ENCODE assay signal across 21 cellular contexts in genomic region chr17:2357931-2358434, GRCh38.
"Had no signal": no experiment of that assay in that cellular context is flagged by ENCODE, and none has a peak within 500 bp of the region (broad histone marks: within the 10 kb centered on the region; RNA-seq: fewer than 3 reads in every experiment).

No MANE protein-coding gene starts in this region.

- H3K4me1 Mint-ChIP-seq: stimulated activated memory B cell treated with anti-CD40 and anti-IgM and Interleukin-4, amounts not matched to agents 10 μg/mL and 1 μg/mL and 100 μg/mL, for 72 hours had no signal

- H3K27me3 ChIP-seq: esophagus squamous epithelium, gastroesophageal sphincter, right lobe of liver, testis, tibial nerve had no signal

- H3K36me3 ChIP-seq: right lobe of liver had no signal

- H3K27ac Mint-ChIP-seq: effector memory CD8-positive, alpha-beta T cell; immature natural killer cell; naive B cell; nephron; stimulated activated memory B cell treated with anti-CD40 and anti-IgM and Interleukin-4, amounts not matched to agents 10 μg/mL and 1 μg/mL and 100 μg/mL, for 72 hours; stimulated activated naive CD8-positive, alpha-beta T cell treated with anti-CD3 and anti-CD28 coated beads, Interleukin-15, amount 100 ng/mL, for 72 hours had no signal

- H3K4me3 Mint-ChIP-seq: effector memory CD8-positive, alpha-beta T cell; immature natural killer cell; naive B cell; nephron; stimulated activated memory B cell treated with anti-CD40 and anti-IgM and Interleukin-4, amounts not matched to agents 10 μg/mL and 1 μg/mL and 100 μg/mL, for 72 hours; stimulated activated naive CD8-positive, alpha-beta T cell treated with anti-CD3 and anti-CD28 coated beads, Interleukin-15, amount 100 ng/mL, for 72 hours had no signal

- H3K4me1 ChIP-seq: psoas muscle, testis had no signal

- H3K9me3 ChIP-seq: esophagus squamous epithelium, gastroesophageal sphincter, left ventricle myocardium inferior, psoas muscle, right lobe of liver, testis, tibial nerve had no signal

- H3K4me3 ChIP-seq: esophagus squamous epithelium, gastroesophageal sphincter, left ventricle myocardium inferior, lung, psoas muscle, right lobe of liver, testis, tibial nerve had no signal

- H3K9me3 Mint-ChIP-seq: effector memory CD8-positive, alpha-beta T cell; immature natural killer cell; naive B cell; nephron; stimulated activated memory B cell treated with anti-CD40 and anti-IgM and Interleukin-4, amounts not matched to agents 10 μg/mL and 1 μg/mL and 100 μg/mL, for 72 hours; stimulated activated naive CD8-positive, alpha-beta T cell treated with anti-CD3 and anti-CD28 coated beads, Interleukin-15, amount 100 ng/mL, for 72 hours had no signal

- H3K27me3 Mint-ChIP-seq: effector memory CD8-positive, alpha-beta T cell; naive B cell; stimulated activated memory B cell treated with anti-CD40 and anti-IgM and Interleukin-4, amounts not matched to agents 10 μg/mL and 1 μg/mL and 100 μg/mL, for 72 hours; stimulated activated naive CD8-positive, alpha-beta T cell treated with anti-CD3 and anti-CD28 coated beads, Interleukin-15, amount 100 ng/mL, for 72 hours had no signal

- DNase-seq: effector memory CD8-positive, alpha-beta T cell; esophagus squamous epithelium; foreskin fibroblast; glutamatergic neuron; immature natural killer cell; left cardiac atrium; left ventricle myocardium inferior; mesendoderm; naive B cell; occipital lobe; psoas muscle; retina; stimulated activated CD4-positive, alpha-beta T cell treated with anti-CD3 and anti-CD28 coated beads, Interleukin-4, amount 100 ng/mL, for 1 hour; stimulated activated naive CD8-positive, alpha-beta T cell treated with anti-CD3 and anti-CD28 coated beads, Interleukin-15, amount 100 ng/mL, for 72 hours; testis had no signal

- H3K27ac ChIP-seq: gastroesophageal sphincter, left ventricle myocardium inferior, psoas muscle, right lobe of liver, testis, tibial nerve had no signal

- ATAC-seq: effector memory CD8-positive, alpha-beta T cell; gastroesophageal sphincter; left cardiac atrium; psoas muscle; right lobe of liver; stimulated activated memory B cell treated with anti-CD40 and anti-IgM and Interleukin-4, amounts not matched to agents 10 μg/mL and 1 μg/mL and 100 μg/mL, for 72 hours; stimulated activated naive CD8-positive, alpha-beta T cell treated with anti-CD3 and anti-CD28 coated beads, Interleukin-15, amount 100 ng/mL, for 72 hours had no signal
